Comparison of ENCODE assay signal across 31 cellular contexts in the genomic region with DNA sequence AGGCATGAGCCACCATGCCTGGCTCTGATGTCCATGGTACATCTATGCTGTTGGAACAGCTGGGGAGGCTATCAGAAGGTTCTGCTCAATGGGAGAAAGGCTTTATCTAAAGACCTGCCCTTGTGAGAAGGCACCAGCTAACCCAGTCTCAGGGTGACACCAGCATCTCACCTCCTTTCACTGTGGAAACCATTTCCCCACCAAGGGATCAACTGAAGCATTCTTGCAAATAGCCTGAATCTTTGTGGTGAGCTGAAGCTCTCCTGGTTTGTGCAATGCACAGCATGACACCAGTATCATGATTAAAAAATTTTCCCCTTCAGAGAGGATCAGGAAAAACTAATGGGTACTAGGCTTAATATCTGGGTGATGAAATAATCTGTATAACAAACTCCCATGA. TPM values are rescaled to one million over a fixed set of nuclear protein-coding genes. Genes with fewer than 3 reads are reported as not detected.
"Had no signal": no experiment of that assay in that cellular context is flagged by ENCODE, and none has a peak within 500 bp of the region (broad histone marks: within the 10 kb centered on the region; RNA-seq: fewer than 3 reads in every experiment).

No MANE protein-coding gene starts in this region.

- H3K4me1 Mint-ChIP-seq: activated T-helper 17 cell treated with anti-CD3 and anti-CD28 coated beads, Interleukin-2, amount 50 U/mL, for 72 hours; mesothelial cell of epicardium had no signal

- H3K36me3 ChIP-seq: gastroesophageal sphincter, right lobe of liver, suprapubic skin, tibial artery, upper lobe of right lung, WERI-Rb-1 had no signal

- H3K4me1 ChIP-seq: gastroesophageal sphincter, right lobe of liver, suprapubic skin, tibial artery had no signal

- DNase-seq: activated CD4-positive, alpha-beta memory T cell treated with anti-CD3 and anti-CD28 coated beads, Interleukin-2, amount 10 ng/mL, durations not matched to agents 7 days and 5 days; activated CD4-positive, alpha-beta T cell treated with anti-CD3 and anti-CD28 coated beads, Interleukin-2, amount 10 ng/mL, durations not matched to agents 24 days and 14 days; activated gamma-delta T cell treated with Interleukin-2 at 50 U/mL for 16 hours; activated naive CD4-positive, alpha-beta T cell treated with anti-CD3 and anti-CD28 coated beads, Interleukin-2, amount 50 U/mL, for 16 hours; amygdala; central memory CD4-positive, alpha-beta T cell; effector CD8-positive, alpha-beta T cell; erythroblast; kidney; left colon; naive thymus-derived CD4-positive, alpha-beta T cell; right lobe of liver; stimulated activated CD4-positive, alpha-beta T cell treated with anti-CD3 and anti-CD28 coated beads, Interleukin-4, amount 100 ng/mL, for 24 hours; T-helper 17 cell; T1000; tibial artery; upper lobe of right lung; WERI-Rb-1 had no signal

- H3K27ac ChIP-seq: gastroesophageal sphincter, hepatocyte, right lobe of liver, suprapubic skin, tibial artery, upper lobe of right lung, WERI-Rb-1 had no signal

- H3K36me3 Mint-ChIP-seq: mesothelial cell of epicardium; naive thymus-derived CD4-positive, alpha-beta T cell; stimulated activated memory B cell treated with anti-CD40 and anti-IgM and Interleukin-4, amounts not matched to agents 10 μg/mL and 1 μg/mL and 100 μg/mL, for 72 hours had no signal

- H3K9me3 ChIP-seq: gastroesophageal sphincter, right lobe of liver, suprapubic skin, tibial artery, upper lobe of right lung had no signal

- H3K27me3 Mint-ChIP-seq: progenitor cell of endocrine pancreas had no signal

- H3K79me2 ChIP-seq: hepatocyte had no signal

- H2AFZ ChIP-seq: hepatocyte had no signal

- H3K9me3 Mint-ChIP-seq: activated CD4-positive, alpha-beta memory T cell treated with anti-CD3 and anti-CD28 coated beads, Interleukin-2, amount 10 ng/mL, durations not matched to agents 7 days and 5 days; activated CD4-positive, alpha-beta T cell treated with anti-CD3 and anti-CD28 coated beads, Interleukin-2, amount 10 ng/mL, durations not matched to agents 24 days and 14 days; activated T-helper 17 cell treated with anti-CD3 and anti-CD28 coated beads, Interleukin-2, amount 50 U/mL, for 72 hours; mesothelial cell of epicardium; naive thymus-derived CD4-positive, alpha-beta T cell; stimulated activated memory B cell treated with anti-CD40 and anti-IgM and Interleukin-4, amounts not matched to agents 10 μg/mL and 1 μg/mL and 100 μg/mL, for 72 hours had no signal

- H3K27me3 ChIP-seq: hepatocyte, right lobe of liver, tibial artery, upper lobe of right lung had no signal

- H3K4me3 ChIP-seq: gastroesophageal sphincter, hepatocyte, right lobe of liver, skin epidermis, suprapubic skin, tibial artery, upper lobe of right lung had no signal

- ATAC-seq: activated CD4-positive, CD25-positive, alpha-beta regulatory T cell treated with anti-CD3 and anti-CD28 coated beads, Interleukin-2, amount 50 U/mL, for 24 hours; activated T-helper 17 cell treated with anti-CD3 and anti-CD28 coated beads, Interleukin-2, amount 50 U/mL, for 72 hours; gastroesophageal sphincter; left colon; naive thymus-derived CD4-positive, alpha-beta T cell; right lobe of liver; SK-N-SH treated with all-trans-retinoic acid at 6 μM for 48 hours; stimulated activated memory B cell treated with anti-CD40 and anti-IgM and Interleukin-4, amounts not matched to agents 10 μg/mL and 1 μg/mL and 100 μg/mL, for 72 hours; T-helper 17 cell; upper lobe of right lung had no signal

- H3K4me3 Mint-ChIP-seq: activated CD4-positive, alpha-beta memory T cell treated with anti-CD3 and anti-CD28 coated beads, Interleukin-2, amount 10 ng/mL, durations not matched to agents 7 days and 5 days; activated CD4-positive, alpha-beta T cell treated with anti-CD3 and anti-CD28 coated beads, Interleukin-2, amount 10 ng/mL, durations not matched to agents 24 days and 14 days; activated T-helper 17 cell treated with anti-CD3 and anti-CD28 coated beads, Interleukin-2, amount 50 U/mL, for 72 hours; mesothelial cell of epicardium; naive thymus-derived CD4-positive, alpha-beta T cell; stimulated activated memory B cell treated with anti-CD40 and anti-IgM and Interleukin-4, amounts not matched to agents 10 μg/mL and 1 μg/mL and 100 μg/mL, for 72 hours; T-helper 17 cell had no signal

- H3K27ac Mint-ChIP-seq: activated CD4-positive, alpha-beta memory T cell treated with anti-CD3 and anti-CD28 coated beads, Interleukin-2, amount 10 ng/mL, durations not matched to agents 7 days and 5 days; activated CD4-positive, alpha-beta T cell treated with anti-CD3 and anti-CD28 coated beads, Interleukin-2, amount 10 ng/mL, durations not matched to agents 24 days and 14 days; activated T-helper 17 cell treated with anti-CD3 and anti-CD28 coated beads, Interleukin-2, amount 50 U/mL, for 72 hours; mesothelial cell of epicardium; naive thymus-derived CD4-positive, alpha-beta T cell; progenitor cell of endocrine pancreas; stimulated activated memory B cell treated with anti-CD40 and anti-IgM and Interleukin-4, amounts not matched to agents 10 μg/mL and 1 μg/mL and 100 μg/mL, for 72 hours; T-helper 17 cell had no signal

- H3K4me2 ChIP-seq: hepatocyte had no signal

RNA-seq across cellular contexts. Expression of gene CCL18, which starts 5.1 kb away (rescaled TPM):
- total RNA-seq: activated CD4-positive, alpha-beta memory T cell treated with anti-CD3 and anti-CD28 coated beads, Interleukin-2, amount 10 ng/mL, durations not matched to agents 7 days and 5 days; activated CD4-positive, alpha-beta T cell treated with anti-CD3 and anti-CD28 coated beads, Interleukin-2, amount 10 ng/mL, durations not matched to agents 24 days and 14 days; activated T-helper 17 cell treated with anti-CD3 and anti-CD28 coated beads, Interleukin-2, amount 50 U/mL, for 72 hours; dermis microvascular lymphatic vessel endothelial cell; mesothelial cell of epicardium; naive thymus-derived CD4-positive, alpha-beta T cell; osteocyte; progenitor cell of endocrine pancreas; renal cortical epithelial cell; T-helper 17 cell had no signal
- polyA plus RNA-seq: naive thymus-derived CD4-positive, alpha-beta T cell had no signal

RNA-seq across cellular contexts. Expression of gene CCL3, which starts 20.8 kb away (rescaled TPM):
- total RNA-seq: dermis microvascular lymphatic vessel endothelial cell, mesothelial cell of epicardium, osteocyte, progenitor cell of endocrine pancreas, renal cortical epithelial cell had no signal
- polyA plus RNA-seq: naive thymus-derived CD4-positive, alpha-beta T cell had no signal

RNA-seq across cellular contexts. Expression of gene CCL4, which starts 34.5 kb away (rescaled TPM):
- total RNA-seq: dermis microvascular lymphatic vessel endothelial cell, mesothelial cell of epicardium, osteocyte, progenitor cell of endocrine pancreas, renal cortical epithelial cell had no signal

RNA-seq across cellular contexts. Expression of gene CCL23, which starts 51.4 kb away (rescaled TPM):
- total RNA-seq: activated CD4-positive, alpha-beta T cell treated with anti-CD3 and anti-CD28 coated beads, Interleukin-2, amount 10 ng/mL, durations not matched to agents 24 days and 14 days; activated T-helper 17 cell treated with anti-CD3 and anti-CD28 coated beads, Interleukin-2, amount 50 U/mL, for 72 hours; dermis microvascular lymphatic vessel endothelial cell; hepatocyte; mesothelial cell of epicardium; naive thymus-derived CD4-positive, alpha-beta T cell; osteocyte; progenitor cell of endocrine pancreas; renal cortical epithelial cell; T-helper 17 cell had no signal
- polyA plus RNA-seq: hepatocyte; naive thymus-derived CD4-positive, alpha-beta T cell had no signal
